9 cellular contexts compared by ENCODE assay signal in genomic region chr17:37743875-37744632, GRCh38. TPM values are rescaled to one million over a fixed set of nuclear protein-coding genes. Genes with fewer than 3 reads are reported as not detected.
DNase-seq lines count a peak whose midpoint lies in the region; ATAC-seq and TF ChIP-seq lines count a peak whose summit lies in the region.
"Had no signal": no experiment of that assay in that cellular context is flagged by ENCODE, and none has a peak within 500 bp of the region (broad histone marks: within the 10 kb centered on the region; RNA-seq: fewer than 3 reads in every experiment).

No MANE protein-coding gene starts in this region.

- H3K27ac Mint-ChIP-seq in effector memory CD8-positive, alpha-beta T cell = no peak overlapping the region
- H3K27ac Mint-ChIP-seq in osteocyte (ENCODE audit: unreplicated experiment) = no peak overlapping the region

- TF ChIP-seq CTCF in GM13977 (IDR thresholded peaks at IDR 0.05; ENCODE audit: extremely low read depth, insufficient read depth, missing control alignments) (peak; percentile 10), osteocyte (IDR thresholded peaks at IDR 0.05) (no peak)

- H3K27me3 Mint-ChIP-seq in effector memory CD8-positive, alpha-beta T cell = peaks cover 87 to 100% of the 10 kb centered on the region in 2 donors
- H3K27me3 Mint-ChIP-seq in osteocyte (ENCODE audit: unreplicated experiment) = peaks cover 34% of the 10 kb centered on the region

- in situ Hi-C loops in GM13977 (cut with MboI; ENCODE audit: low pct_unique_long_range_greater_than_20kb, low sequenced_read_pairs, unreplicated experiment) = no loop called here

- H3K4me3 Mint-ChIP-seq in effector memory CD8-positive, alpha-beta T cell = peak overlapping the region; percentile 60 to 74
- peak overlapping the region; percentile 70 for H3K4me3 Mint-ChIP-seq in osteocyte (ENCODE audit: unreplicated experiment)

- ATAC-seq in HG03354 (IDR thresholded peaks at IDR 0.05; ENCODE audit: poor library complexity, severe bottlenecking, unreplicated experiment) (peak; percentile 26), GM18867 (IDR thresholded peaks at IDR 0.05; ENCODE audit: unreplicated experiment) (no peak), GM19452 (IDR thresholded peaks at IDR 0.05; ENCODE audit: unreplicated experiment) (no peak), HG02571 (IDR thresholded peaks at IDR 0.05; ENCODE audit: unreplicated experiment) (no peak)
- peak; percentile 29 for ATAC-seq in effector memory CD8-positive, alpha-beta T cell (replicated peaks)

- H3K4me1 Mint-ChIP-seq in effector memory CD8-positive, alpha-beta T cell (ENCODE audit: low read depth in 2 of 2) = peaks cover 8 to 19% of the 10 kb centered on the region in 2 donors
- peaks cover 18% of the 10 kb centered on the region for H3K4me1 Mint-ChIP-seq in osteocyte (ENCODE audit: unreplicated experiment)

- H3K9me3 Mint-ChIP-seq in effector memory CD8-positive, alpha-beta T cell = no peaks in the 10 kb centered on the region
- H3K9me3 Mint-ChIP-seq in osteocyte (ENCODE audit: unreplicated experiment) = no peaks in the 10 kb centered on the region

- peaks cover 3% of the 10 kb centered on the region for H3K36me3 Mint-ChIP-seq in effector memory CD8-positive, alpha-beta T cell (ENCODE audit: insufficient read depth)
- no peaks in the 10 kb centered on the region for H3K36me3 Mint-ChIP-seq in osteocyte (ENCODE audit: unreplicated experiment)

- DNase-seq in GM13977 (ENCODE audit: low spot score) (peak; percentile 39), osteocyte (ENCODE audit: extremely low spot score, unreplicated experiment) (no peak), NCI-H1105 (lab: John Stamatoyannopoulos, UW) (no peak)
- DNase-seq in effector memory CD8-positive, alpha-beta T cell = no peak

RNA-seq across cellular contexts. Expression of gene HNF1B, which starts 0.8 kb away (rescaled TPM):
- total RNA-seq in osteocyte = 7.3 and 8.1 TPM in 2 replicates
- total RNA-seq: temporal lobe had no signal

Comparison
In these comparisons a context has a peak if more than half of its experiments do, and no peak if none do; other contexts are left out.
1. ATAC-seq: peak in HG03354 (single experiment) and effector memory CD8-positive, alpha-beta T cell (single experiment); none in GM18867 (single experiment), GM19452 (single experiment) and HG02571 (single experiment).